Comparison of ENCODE assay signal across 18 cellular contexts in genomic region chr4:3486556-3487270, GRCh38. TPM values are rescaled to one million over a fixed set of nuclear protein-coding genes. Genes with fewer than 3 reads are reported as not detected.
A peak's percentile ranks its signal among the peaks of the same experiment; 100 is the strongest.
DNase-seq lines count a peak whose midpoint lies in the region; ATAC-seq, FAIRE-seq and TF ChIP-seq lines count a peak whose summit lies in the region.
"Had no signal": no experiment of that assay in that cellular context is flagged by ENCODE, and none has a peak within 500 bp of the region (broad histone marks: within the 10 kb centered on the region; RNA-seq: fewer than 3 reads in every experiment).

No MANE protein-coding gene starts in this region.

- FAIRE-seq in HepG2 (lab: Jason Lieb, UNC) = no peak
- FAIRE-seq: keratinocyte, urothelium cell line had no signal

- no peak for TF ChIP-seq POLR2A in HepG2 (IDR thresholded peaks at IDR 0.05; ENCODE audit: insufficient read depth in 1 of 2, low read depth in 2 of 2, low read length in 2 of 2)
- TF ChIP-seq POLR2A in right lobe of liver (IDR thresholded peaks at IDR 0.05) = no peak

- H2AFZ ChIP-seq in HepG2 (ENCODE audit: low read length) (no peak overlapping the region), MM.1S (ENCODE audit: low read length) (no peak overlapping the region)

- no peaks in the 10 kb centered on the region for H3K9me2 ChIP-seq in MM.1S (replicated peaks; ENCODE audit: insufficient read depth, low read length)

- 20% methylated on average over 6 of the region's 15 CpGs for WGBS in HepG2 (ENCODE audit: low lambda C conversion rate)
- 33% methylated on average over 1 of the region's 15 CpGs for WGBS in right lobe of liver (ENCODE audit: insufficient coverage, low coverage, low lambda C conversion rate, missing lambda C conversion rate)

- no TSS peak for BruUV-seq in HepG2 (replicated peaks; lab: Mats Ljungman, UMichigan)

- POLR2A ChIA-PET in HepG2 (lab: Yijun Ruan, JAX) = no interaction called here

- TF ChIP-seq RAD21 in HepG2 (CRISPR knock-in tag; IDR thresholded peaks at IDR 0.05) = no peak

- H3K27me3 ChIP-seq in HepG2 (ENCODE audit: control insufficient read depth in 1 of 2, insufficient read depth in 2 of 2, low read length in 2 of 2) (peaks cover 30 to 91% of the 10 kb centered on the region in 2 experiments), right lobe of liver (no peaks in the 10 kb centered on the region), MM.1S (replicated peaks; ENCODE audit: insufficient read depth, low read length) (peaks cover 97% of the 10 kb centered on the region)

- ATAC-seq in HepG2 (peak; percentile 12), right lobe of liver (no peak), HG03135 (IDR thresholded peaks at IDR 0.05; ENCODE audit: unreplicated experiment) (no peak), GM19397 (IDR thresholded peaks at IDR 0.05; ENCODE audit: unreplicated experiment) (no peak)
- ATAC-seq: activated CD4-positive, CD25-positive, alpha-beta regulatory T cell treated with anti-CD3 and anti-CD28 coated beads, Interleukin-2, amount 50 U/mL, for 24 hours; naive thymus-derived CD4-positive, alpha-beta T cell had no signal

- CTCF ChIA-PET in HepG2 (lab: Yijun Ruan, JAX; ENCODE audit: low intra/inter-chr PET ratio, low total read pairs) = no interaction called here

- in situ Hi-C loops in HepG2 (cut with HindIII; ENCODE audit: extremely low pct_ligation_motif_present, low pct_unique_long_range_greater_than_20kb) = no loop called here

- no peaks in the 10 kb centered on the region for H3F3A ChIP-seq in MM.1S (ENCODE audit: insufficient read depth, low read length)

- H4K20me1 ChIP-seq in HepG2 (ENCODE audit: insufficient read depth, low read length) = no peaks in the 10 kb centered on the region
- no peaks in the 10 kb centered on the region for H4K20me1 ChIP-seq in MM.1S (ENCODE audit: insufficient read depth, low read length)

- H3K4me3 ChIP-seq in HepG2 (replicated peaks in 1 of 3; ENCODE audit: insufficient read depth in 1 of 3, low read depth in 2 of 3, low read length in 3 of 3) = no peak overlapping the region
- H3K4me3 ChIP-seq in right lobe of liver = no peak overlapping the region
- H3K4me3 ChIP-seq in MM.1S (ENCODE audit: low read length) = no peak overlapping the region

- TF ChIP-seq CTCF in HepG2 (CRISPR knock-in tag; IDR thresholded peaks at IDR 0.05) (no peak), right lobe of liver (IDR thresholded peaks at IDR 0.05) (no peak), MM.1S (IDR thresholded peaks at IDR 0.05; ENCODE audit: low read length) (no peak)

- H3K9ac ChIP-seq in HepG2 (ENCODE audit: insufficient read depth, low read depth, low read length) (no peak overlapping the region), MM.1S (ENCODE audit: low read length) (no peak overlapping the region)

- no peaks in the 10 kb centered on the region for H3K79me2 ChIP-seq in HepG2 (ENCODE audit: insufficient read depth, low read length)
- no peaks in the 10 kb centered on the region for H3K79me2 ChIP-seq in MM.1S (ENCODE audit: low read length)

- TF ChIP-seq EP300 in HepG2 (IDR thresholded peaks at IDR 0.05; ENCODE audit: low read depth in 2 of 2, low read length in 2 of 2) (no peak), HepG2 (CRISPR knock-in tag; IDR thresholded peaks at IDR 0.05; ENCODE audit: borderline replicate concordance) (no peak)

- H3K36me3 ChIP-seq in HepG2 (replicated peaks in 1 of 2; ENCODE audit: control insufficient read depth in 1 of 2, insufficient read depth in 2 of 2, low read length in 2 of 2) (no peaks in the 10 kb centered on the region), right lobe of liver (no peaks in the 10 kb centered on the region), MM.1S (replicated peaks; ENCODE audit: insufficient read depth, low read length) (no peaks in the 10 kb centered on the region)

- no peaks in the 10 kb centered on the region for H3K9me3 ChIP-seq in HepG2 (ENCODE audit: low read length)
- no peaks in the 10 kb centered on the region for H3K9me3 ChIP-seq in right lobe of liver
- H3K9me3 ChIP-seq in MM.1S (replicated peaks; ENCODE audit: insufficient read depth, low read length) = no peaks in the 10 kb centered on the region

- DNase-seq in HepG2 (ENCODE audit: low spot score) (no peak), right lobe of liver (no peak), MM.1S (peak; percentile 16), globus pallidus (ENCODE audit: low spot score) (peak; percentile 38), substantia nigra (lab: John Stamatoyannopoulos, UW) (peak in 25 of 49 donors; percentile 7 to 61 (median 32)), NCI-H1436 treated with DMSO at 0.1 percent for 48 hours (lab: John Stamatoyannopoulos, UW) (no peak)
- DNase-seq: GOT3; naive thymus-derived CD4-positive, alpha-beta T cell; NCI-H2171; stimulated activated CD4-positive, alpha-beta T cell treated with anti-CD3 and anti-CD28 coated beads, Interleukin-4, amount 100 ng/mL, for 1 hour; T-helper 1 cell had no signal

- H3K4me1 ChIP-seq in HepG2 (ENCODE audit: insufficient read depth, low read length) = 0 out of 2 replicates have a peak, but pooled peaks cover 5% of the 10 kb centered on the region
- no peaks in the 10 kb centered on the region for H3K4me1 ChIP-seq in right lobe of liver
- no peaks in the 10 kb centered on the region for H3K4me1 ChIP-seq in MM.1S (ENCODE audit: low read length)

- no peak overlapping the region for H3K4me2 ChIP-seq in HepG2 (ENCODE audit: low read depth, low read length)
- H3K4me2 ChIP-seq in MM.1S (ENCODE audit: low read depth, low read length) = no peak overlapping the region

- H3K27ac ChIP-seq in HepG2 (ENCODE audit: extremely low read length, insufficient read depth, low read length) = no peak overlapping the region
- no peak overlapping the region for H3K27ac ChIP-seq in right lobe of liver
- H3K27ac ChIP-seq in MM.1S (ENCODE audit: low read length) = no peak overlapping the region
- no peak overlapping the region for H3K27ac ChIP-seq in substantia nigra (ENCODE audit: low read depth, low read length, poor library complexity, severe bottlenecking)

- intact Hi-C loops in HepG2 (cut with micrococcal nuclease; ENCODE audit: unreplicated experiment) (no loop called here), right lobe of liver (cut with DNase I) (no loop called here)

RNA-seq across cellular contexts. Expression of gene DOK7, which starts 23.6 kb away (rescaled TPM):
- total RNA-seq in HepG2 (2016; rRNA removed; fragmentation: Illumina TruSeq; extraction: Trizol) = 0.07 TPM in 1 of 2 replicates, not detected in the other
- not detected in 2 replicates for total RNA-seq in HepG2 (2016; cell fraction: cytosol; rRNA removed; fragmentation: Illumina TruSeq; extraction: Trizol; ENCODE audit: low read depth)
- total RNA-seq in HepG2 (2016; cell fraction: insoluble cytoplasmic fraction; rRNA removed; fragmentation: Illumina TruSeq; extraction: Trizol) = 0.04 TPM in 1 of 2 replicates, not detected in the other
- 0.06 TPM in 1 of 2 replicates, not detected in the other for total RNA-seq in HepG2 (2016; cell fraction: membrane; rRNA removed; fragmentation: Illumina TruSeq; extraction: Trizol)
- not detected in 2 replicates for total RNA-seq in HepG2 (2016; cell fraction: nucleus; rRNA removed; fragmentation: Illumina TruSeq; extraction: Trizol)
- 0.03 and 0.05 TPM in 2 replicates for polyA plus RNA-seq in HepG2 (2011; rRNA removed)
- polyA plus RNA-seq in HepG2 (2011; cell fraction: cytosol; rRNA removed) = 0.05 and 0.08 TPM in 2 replicates
- 0.26 and 0.32 TPM in 2 replicates for polyA plus RNA-seq in HepG2 (2011; cell fraction: nucleus; rRNA removed)
- polyA plus RNA-seq in HepG2 (2012) = not detected in 2 replicates
- not detected in 2 replicates for polyA plus RNA-seq in HepG2 (2016; cell fraction: cytosol; fragmentation: Illumina TruSeq; extraction: Trizol; ENCODE audit: low read depth)
- 0.19 TPM in 1 of 2 replicates, not detected in the other for polyA plus RNA-seq in HepG2 (2016; cell fraction: insoluble cytoplasmic fraction; fragmentation: Illumina TruSeq; extraction: Trizol; ENCODE audit: low read depth)
- polyA plus RNA-seq in HepG2 (2016; cell fraction: membrane; fragmentation: Illumina TruSeq; extraction: Trizol; ENCODE audit: low read depth) = not detected in 2 replicates
- polyA plus RNA-seq in HepG2 (2016; cell fraction: nucleus; fragmentation: Illumina TruSeq; extraction: Trizol; ENCODE audit: insufficient read depth, low read depth) = not detected in 2 replicates
- 0.38 TPM in 1 of 2 replicates, not detected in the other for polyA minus RNA-seq in HepG2 (2011; rRNA and poly(A)+ RNA removed; ENCODE audit: low replicate concordance)
- polyA minus RNA-seq in HepG2 (2011; cell fraction: cytosol; rRNA and poly(A)+ RNA removed) = not detected in 2 replicates
- not detected in 2 replicates for polyA minus RNA-seq in HepG2 (2011; cell fraction: nucleus; rRNA and poly(A)+ RNA removed)
- 1 to 10 TPM in 4 of 6 experiments, under 1 TPM in 2; 0.73 to 2.4 (median 1.5) TPM for total RNA-seq in right lobe of liver
- total RNA-seq: glomerular endothelial cell; naive thymus-derived CD4-positive, alpha-beta T cell had no signal
- polyA plus RNA-seq: BJ; naive thymus-derived CD4-positive, alpha-beta T cell had no signal

RNA-seq across cellular contexts. Expression of gene HGFAC, which starts 44.9 kb away (rescaled TPM):
- 0.98 and 8.5 TPM in 2 replicates for total RNA-seq in HepG2 (2016; rRNA removed; fragmentation: Illumina TruSeq; extraction: Trizol)
- total RNA-seq in HepG2 (2016; cell fraction: cytosol; rRNA removed; fragmentation: Illumina TruSeq; extraction: Trizol; ENCODE audit: low read depth) = 1.8 and 1.9 TPM in 2 replicates
- total RNA-seq in HepG2 (2016; cell fraction: insoluble cytoplasmic fraction; rRNA removed; fragmentation: Illumina TruSeq; extraction: Trizol) = 1.2 and 9.0 TPM in 2 replicates
- total RNA-seq in HepG2 (2016; cell fraction: membrane; rRNA removed; fragmentation: Illumina TruSeq; extraction: Trizol) = 1.4 and 1.8 TPM in 2 replicates
- 14.0 and 15.7 TPM in 2 replicates for total RNA-seq in HepG2 (2016; cell fraction: nucleus; rRNA removed; fragmentation: Illumina TruSeq; extraction: Trizol)
- polyA plus RNA-seq in HepG2 (2011; rRNA removed) = 63.6 and 107 TPM in 2 replicates
- 8.9 and 16.3 TPM in 2 replicates for polyA plus RNA-seq in HepG2 (2011; cell fraction: cytosol; rRNA removed)
- polyA plus RNA-seq in HepG2 (2011; cell fraction: nucleus; rRNA removed) = 1,761 and 2,041 TPM in 2 replicates
- polyA plus RNA-seq in HepG2 (2012) = 31.4 and 46.5 TPM in 2 replicates
- 1.9 and 2.1 TPM in 2 replicates for polyA plus RNA-seq in HepG2 (2016; cell fraction: cytosol; fragmentation: Illumina TruSeq; extraction: Trizol; ENCODE audit: low read depth)
- 1.9 and 2.5 TPM in 2 replicates for polyA plus RNA-seq in HepG2 (2016; cell fraction: insoluble cytoplasmic fraction; fragmentation: Illumina TruSeq; extraction: Trizol; ENCODE audit: low read depth)
- 1.6 and 2.1 TPM in 2 replicates for polyA plus RNA-seq in HepG2 (2016; cell fraction: membrane; fragmentation: Illumina TruSeq; extraction: Trizol; ENCODE audit: low read depth)
- polyA plus RNA-seq in HepG2 (2016; cell fraction: nucleus; fragmentation: Illumina TruSeq; extraction: Trizol; ENCODE audit: insufficient read depth, low read depth) = 65.6 and 66.9 TPM in 2 replicates
- 15.4 TPM in 1 of 2 replicates, not detected in the other for polyA minus RNA-seq in HepG2 (2011; rRNA and poly(A)+ RNA removed; ENCODE audit: low replicate concordance)
- polyA minus RNA-seq in HepG2 (2011; cell fraction: cytosol; rRNA and poly(A)+ RNA removed) = 5.8 and 5.9 TPM in 2 replicates
- polyA minus RNA-seq in HepG2 (2011; cell fraction: nucleus; rRNA and poly(A)+ RNA removed) = 43.4 and 57.3 TPM in 2 replicates
- total RNA-seq in right lobe of liver = 100 to 1,000 TPM in 5 of 6 experiments, 10 to 100 TPM in 1; 73.9 to 176 (median 140) TPM
- polyA plus RNA-seq: BJ; keratinocyte; naive thymus-derived CD4-positive, alpha-beta T cell had no signal

RNA-seq across cellular contexts. Expression of gene LRPAP1, which starts 45.5 kb away (rescaled TPM):
- total RNA-seq in HepG2 (2016; rRNA removed; fragmentation: Illumina TruSeq; extraction: Trizol) (81.5 and 191 TPM in 2 replicates), right lobe of liver (100 to 1,000 TPM in 1 of 6 experiments, 10 to 100 TPM in 5; 63.4 to 108 (median 85.3) TPM)
- 13.6 and 13.8 TPM in 2 replicates for total RNA-seq in HepG2 (2016; cell fraction: cytosol; rRNA removed; fragmentation: Illumina TruSeq; extraction: Trizol; ENCODE audit: low read depth)
- 74.4 and 198 TPM in 2 replicates for total RNA-seq in HepG2 (2016; cell fraction: insoluble cytoplasmic fraction; rRNA removed; fragmentation: Illumina TruSeq; extraction: Trizol)
- total RNA-seq in HepG2 (2016; cell fraction: membrane; rRNA removed; fragmentation: Illumina TruSeq; extraction: Trizol) = 21.2 and 25.2 TPM in 2 replicates
- total RNA-seq in HepG2 (2016; cell fraction: nucleus; rRNA removed; fragmentation: Illumina TruSeq; extraction: Trizol) = 143 and 170 TPM in 2 replicates
- polyA plus RNA-seq in HepG2 (2011; rRNA removed) = 153 and 176 TPM in 2 replicates
- 149 and 180 TPM in 2 replicates for polyA plus RNA-seq in HepG2 (2011; cell fraction: cytosol; rRNA removed)
- polyA plus RNA-seq in HepG2 (2011; cell fraction: nucleus; rRNA removed) = 95.3 and 103 TPM in 2 replicates
- 118 TPM in 2 replicates for polyA plus RNA-seq in HepG2 (2012)
- polyA plus RNA-seq in HepG2 (2016; cell fraction: cytosol; fragmentation: Illumina TruSeq; extraction: Trizol; ENCODE audit: low read depth) = 23.9 and 25.8 TPM in 2 replicates
- polyA plus RNA-seq in HepG2 (2016; cell fraction: insoluble cytoplasmic fraction; fragmentation: Illumina TruSeq; extraction: Trizol; ENCODE audit: low read depth) = 64.4 and 77.4 TPM in 2 replicates
- polyA plus RNA-seq in HepG2 (2016; cell fraction: membrane; fragmentation: Illumina TruSeq; extraction: Trizol; ENCODE audit: low read depth) = 25.2 and 31.6 TPM in 2 replicates
- 270 and 284 TPM in 2 replicates for polyA plus RNA-seq in HepG2 (2016; cell fraction: nucleus; fragmentation: Illumina TruSeq; extraction: Trizol; ENCODE audit: insufficient read depth, low read depth)
- polyA minus RNA-seq in HepG2 (2011; rRNA and poly(A)+ RNA removed; ENCODE audit: low replicate concordance) = 32.2 and 52.3 TPM in 2 replicates
- polyA minus RNA-seq in HepG2 (2011; cell fraction: cytosol; rRNA and poly(A)+ RNA removed) = 53.1 and 54.6 TPM in 2 replicates
- 24.3 and 25.0 TPM in 2 replicates for polyA minus RNA-seq in HepG2 (2011; cell fraction: nucleus; rRNA and poly(A)+ RNA removed)

Comparison
In these comparisons a context has a peak if more than half of its experiments do, and no peak if none do; other contexts are left out.
1. RNA of gene HGFAC, which starts 44.9 kb away (total RNA-seq): 73.9 to 176 TPM in right lobe of liver; 0.98 to 15.7 TPM in HepG2; every median in the first group is over 4 times any median in the second.
2. DNase-seq: peak in MM.1S (single experiment), globus pallidus (single experiment) and substantia nigra (25 of 49); none in HepG2 (single experiment), right lobe of liver (0 of 3) and NCI-H1436 treated with DMSO at 0.1 percent for 48 hours (single experiment).